8 cellular contexts compared by ENCODE assay signal in the genomic region with DNA sequence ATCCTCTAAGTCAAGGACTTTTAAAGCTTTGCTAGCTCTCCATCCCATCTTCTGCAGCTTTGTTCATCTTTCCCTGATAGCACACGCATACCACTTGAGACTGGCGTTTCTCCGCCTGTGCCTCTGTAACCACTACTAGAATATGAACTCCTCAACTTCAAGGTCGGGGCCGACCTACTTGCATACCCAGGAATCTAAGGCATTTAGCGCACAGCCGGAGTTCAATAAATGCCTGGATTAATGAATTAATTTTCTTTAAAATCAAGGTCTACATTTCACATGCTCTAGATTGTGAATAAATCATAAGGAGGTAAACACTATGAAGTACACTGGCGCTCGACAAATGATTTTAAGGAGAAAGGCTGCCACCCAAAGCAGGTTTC.
DNase-seq lines count a peak whose midpoint lies in the region; ATAC-seq, FAIRE-seq and TF ChIP-seq lines count a peak whose summit lies in the region.

No MANE protein-coding gene starts in this region.

- H3K4me1 Mint-ChIP-seq in memory B cell, result peaks cover 12% of the 10 kb centered on the region

- no peaks in the 10 kb centered on the region for H3K4me1 ChIP-seq in cardiac muscle cell (ENCODE audit: low read depth)

- FAIRE-seq in urothelium cell line (lab: Jason Lieb, UNC), result no peak

- H3K9me3 ChIP-seq in cardiac muscle cell (ENCODE audit: low read depth), result no peaks in the 10 kb centered on the region

- H3K9me3 Mint-ChIP-seq in memory B cell, result no peaks in the 10 kb centered on the region

- peak overlapping the region; percentile 66 for H3K27ac ChIP-seq in cardiac muscle cell

- H3K4me3 ChIP-seq in cardiac muscle cell (peak overlapping the region; percentile 31), astrocyte of the cerebellum (ENCODE audit: low read depth, low read length) (peak overlapping the region; percentile 48)

- H3K27ac Mint-ChIP-seq in memory B cell, result peak overlapping the region; percentile 26

- no peaks in the 10 kb centered on the region for H3K27me3 ChIP-seq in cardiac muscle cell

- no peaks in the 10 kb centered on the region for H3K27me3 Mint-ChIP-seq in memory B cell

- TF ChIP-seq CTCF in cardiac muscle cell (IDR thresholded peaks at IDR 0.05; ENCODE audit: low read depth, low read length) (no peak), astrocyte of the cerebellum (IDR thresholded peaks at IDR 0.05; ENCODE audit: low read depth, low read length, missing control alignments) (no peak)

- H3K36me3 ChIP-seq in cardiac muscle cell, result no peaks in the 10 kb centered on the region

- in situ Hi-C loops in astrocyte of the cerebellum (cut with HindIII; ENCODE audit: low sequenced_read_pairs), result no loop called here

- H3K4me3 Mint-ChIP-seq in memory B cell, result peak overlapping the region; percentile 77

- no peaks in the 10 kb centered on the region for H3K36me3 Mint-ChIP-seq in memory B cell

- no peak for ATAC-seq in left ventricle myocardium superior
- ATAC-seq in memory B cell (ENCODE audit: low read depth), result no peak
- ATAC-seq in GM21737 (IDR thresholded peaks at IDR 0.05; ENCODE audit: unreplicated experiment), result no peak

- intact Hi-C loops in left ventricle myocardium superior (cut with micrococcal nuclease), result no loop called here

- peak in 1 of 2 donors; percentile 70 for DNase-seq in cardiac muscle cell (ENCODE audit: low read depth in 1 of 2, low spot score in 1 of 2)
- DNase-seq in left ventricle myocardium superior, result no peak
- no peak for DNase-seq in astrocyte of the cerebellum (ENCODE audit: low read depth)
- DNase-seq in memory B cell (ENCODE audit: low spot score in 2 of 2), result no peak
- peak; percentile 21 for DNase-seq in urothelium cell line (ENCODE audit: low spot score)
- no peak for DNase-seq in putamen (ENCODE audit: low spot score)
- DNase-seq in NCI-H2196 (lab: John Stamatoyannopoulos, UW; ENCODE audit: unreplicated experiment), result no peak
